ENCODE assay signal across 12 cellular contexts in the genomic region with DNA sequence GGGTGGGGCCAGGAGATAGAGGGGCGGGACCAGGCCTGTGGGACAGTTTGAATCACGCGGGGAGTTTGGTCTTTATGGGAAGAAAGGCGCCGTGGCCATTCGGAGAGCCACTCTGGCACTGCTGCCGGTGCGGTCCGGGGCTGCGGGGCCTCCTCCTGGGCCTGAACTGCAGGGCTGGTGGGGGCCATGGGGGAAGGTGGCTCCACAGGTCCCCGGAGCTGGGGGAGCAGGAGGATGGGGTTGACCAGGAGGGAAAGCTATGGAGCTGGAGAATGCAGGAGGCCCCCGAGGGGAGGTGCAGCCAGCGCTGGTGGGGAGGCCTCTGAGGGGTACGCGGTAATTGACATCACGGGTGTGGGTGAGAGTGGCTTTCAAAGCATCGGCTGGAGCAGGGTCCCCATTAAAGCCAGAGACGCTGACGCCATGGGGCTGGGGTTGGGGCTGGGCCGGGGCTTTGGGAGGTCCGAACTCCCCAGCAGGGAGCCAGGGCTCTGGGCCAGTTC. TPM values are rescaled to one million over a fixed set of nuclear protein-coding genes. Genes with fewer than 3 reads are reported as not detected.
DNase-seq lines count a peak whose midpoint lies in the region; ATAC-seq and TF ChIP-seq lines count a peak whose summit lies in the region.
"Had no signal": no experiment of that assay in that cellular context is flagged by ENCODE, and none has a peak within 500 bp of the region (broad histone marks: within the 10 kb centered on the region; RNA-seq: fewer than 3 reads in every experiment).

No MANE protein-coding gene starts in this region.

- DNase-seq in 8988T (peak; percentile 92), GM12865 (ENCODE audit: low read depth) (no peak), T-cell (peak in 1 of 34 experiments; percentile 9), mesothelial cell of epicardium (ENCODE audit: low spot score in 2 of 2, unreplicated experiment in 2 of 2) (no peak), immature natural killer cell (no peak), HEK293T (ENCODE audit: extremely low spot score) (no peak), adrenal gland (no peak)
- DNase-seq: NCI-H1436 treated with DMSO at 0.1 percent for 48 hours had no signal

- TF ChIP-seq POLR2A in adrenal gland (IDR thresholded peaks at IDR 0.05) = no peak

- H3K4me3 Mint-ChIP-seq in T-cell (peak overlapping the region in 2 of 3 donors; percentile 43 to 81), mesothelial cell of epicardium (peak overlapping the region; percentile 49), immature natural killer cell (peak overlapping the region in 2 of 5 donors; percentile 33 to 44)

- H3K27me3 Mint-ChIP-seq in T-cell (peaks cover 19 to 46% of the 10 kb centered on the region in 2 donors), mesothelial cell of epicardium (ENCODE audit: low read depth) (peaks cover 88% of the 10 kb centered on the region), immature natural killer cell (ENCODE audit: low read depth in 3 of 3) (peaks cover 34 to 40% (median 38%) of the 10 kb centered on the region in 3 donors)

- H3K9me3 Mint-ChIP-seq in T-cell (peaks cover 0 to 9% (median 8%) of the 10 kb centered on the region in 3 donors), mesothelial cell of epicardium (peaks cover 8% of the 10 kb centered on the region), immature natural killer cell (peaks cover 4 to 13% (median 9%) of the 10 kb centered on the region in 6 donors)

- CTCF ChIA-PET in T-cell (lab: Charles Lee) (interaction anchor here (0.7 to 1.8 kb wide), 9 partner anchors 29 to 110 kb away, joined by 3 to 18 read pairs (median 3); no protein-coding TSS in a partner anchor), HEK293T (lab: Yijun Ruan, JAX) (interaction anchor here (1.0 kb wide), 2 partner anchors 109 to 134 kb away, joined by 3 to 5 read pairs; no protein-coding TSS in a partner anchor)

- intact Hi-C loops in adrenal gland (cut with DNase I) = loop anchor here (2.0 to 10.0 kb wide), 3 partner anchors 38 to 136 kb away; no protein-coding TSS in a partner anchor

- no peaks in the 10 kb centered on the region for H3K9me3 ChIP-seq in adrenal gland (replicated peaks in 1 of 3)
- H3K9me3 ChIP-seq: vagina had no signal

- peaks cover 0 to 7% of the 10 kb centered on the region in 2 donors for H3K4me1 ChIP-seq in adrenal gland (replicated peaks in 1 of 2)

- H3K27ac Mint-ChIP-seq in T-cell = no peak overlapping the region
- no peak overlapping the region for H3K27ac Mint-ChIP-seq in mesothelial cell of epicardium
- H3K27ac Mint-ChIP-seq in immature natural killer cell = no peak overlapping the region

- H3K4me3 ChIP-seq in GM12865 (ENCODE audit: low read depth, low read length) (peak overlapping the region; percentile 70), adrenal gland (no peak overlapping the region)
- H3K4me3 ChIP-seq: vagina had no signal

- H3K27me3 ChIP-seq in adrenal gland = peaks cover 92% of the 10 kb centered on the region

- H3K36me3 ChIP-seq in adrenal gland (replicated peaks in 1 of 2) = no peaks in the 10 kb centered on the region
- H3K36me3 ChIP-seq: vagina had no signal

- TF ChIP-seq CTCF in GM12865 (IDR thresholded peaks at IDR 0.05; ENCODE audit: insufficient read depth, low read depth, low read length, missing control alignments) (no peak), mesothelial cell of epicardium (IDR thresholded peaks at IDR 0.05; ENCODE audit: unreplicated experiment) (no peak), adrenal gland (IDR thresholded peaks at IDR 0.05) (no peak)

- H3K36me3 Mint-ChIP-seq in T-cell = no peaks in the 10 kb centered on the region
- peaks cover 3% of the 10 kb centered on the region for H3K36me3 Mint-ChIP-seq in mesothelial cell of epicardium
- H3K36me3 Mint-ChIP-seq in immature natural killer cell = peaks cover 0 to 5% (median 4%) of the 10 kb centered on the region in 3 donors

- WGBS in adrenal gland, 4 donors = 0 to 10% (median 8%) methylated on average over 8 to 21 of the region's 21 CpGs

- POLR2A ChIA-PET in T-cell (lab: Charles Lee) = no interaction called here
- POLR2A ChIA-PET in HEK293T (lab: Yijun Ruan, JAX) = interaction anchor here (1.0 kb wide), 1 partner anchor 70 kb away, joined by 3 read pairs; the partner anchor contains the start of gene GID8

- peak in 2 of 4 experiments; percentile 0 to 2 for ATAC-seq in T-cell (replicated peaks in 1 of 4)
- no peak for ATAC-seq in HG03025 (IDR thresholded peaks at IDR 0.05; ENCODE audit: low FRiP score, unreplicated experiment)

- peaks cover 21 to 38% (median 29%) of the 10 kb centered on the region in 3 donors for H3K4me1 Mint-ChIP-seq in T-cell
- H3K4me1 Mint-ChIP-seq in mesothelial cell of epicardium = peaks cover 7% of the 10 kb centered on the region
- peaks cover 7 to 19% of the 10 kb centered on the region in 2 donors for H3K4me1 Mint-ChIP-seq in immature natural killer cell

- H3K27ac ChIP-seq in adrenal gland = no peak overlapping the region
- H3K27ac ChIP-seq: vagina had no signal

TF ChIP-seq in HEK293T, 16 proteins besides CTCF, POLR2A, EP300 and RAD21:
- no peak for TF ChIP-seq TARDBP (IDR thresholded peaks at IDR 0.05)
- TF ChIP-seq LEF1 (IDR thresholded peaks at IDR 0.05; ENCODE audit: borderline replicate concordance) = no peak
- TF ChIP-seq SUZ12 (IDR thresholded peaks at IDR 0.05) = no peak
- no peak for TF ChIP-seq SP1 (IDR thresholded peaks at IDR 0.05)
- no peak for TF ChIP-seq NFRKB (IDR thresholded peaks at IDR 0.05)
- no peak for TF ChIP-seq FOXK2 (IDR thresholded peaks at IDR 0.05)
- no peak for TF ChIP-seq L3MBTL2 (conservative IDR thresholded peaks at IDR 0.05)
- TF ChIP-seq FOXM1 (IDR thresholded peaks at IDR 0.05; ENCODE audit: borderline replicate concordance) = no peak
- no peak for TF ChIP-seq FOXA1 (IDR thresholded peaks at IDR 0.05)
- no peak for TF ChIP-seq ZNF384 (IDR thresholded peaks at IDR 0.05)

RNA-seq across cellular contexts. Expression of gene BHLHE23, which starts 1.8 kb away (rescaled TPM):
- total RNA-seq in T-cell (not detected), mesothelial cell of epicardium (not detected in 3 replicates), adrenal gland (not detected)
- polyA plus RNA-seq in immature natural killer cell (not detected), adrenal gland (not detected)
- total RNA-seq: activated CD8-positive, alpha-beta memory T cell treated with anti-CD3 and anti-CD28 coated beads for 36 hours; renal cortical epithelial cell; vagina had no signal

RNA-seq across cellular contexts. Expression of gene SLC17A9, which starts 56.1 kb away (rescaled TPM):
- total RNA-seq in T-cell = 1 to 10 TPM; 5.3 to 8.8 (median 8.3) TPM
- 5.3 to 7.1 TPM (median 5.7 TPM) in 3 replicates for total RNA-seq in mesothelial cell of epicardium
- polyA plus RNA-seq in immature natural killer cell = 1 to 10 TPM in 2 of 3 donors, under 1 TPM in 1; 0.95 to 3.5 (median 2.0) TPM
- total RNA-seq in adrenal gland = 1 to 10 TPM in 7 of 8 donors, under 1 TPM in 1; 0.24 to 4.6 (median 2.9) TPM
- 10 to 100 TPM in 2 of 3 donors, 1 to 10 TPM in 1; 1.2 to 69.1 (median 11.9) TPM for polyA plus RNA-seq in adrenal gland
